8 cellular contexts compared by ENCODE assay signal in genomic region chr18:10032331-10032979, GRCh38.
DNase-seq lines count a peak whose midpoint lies in the region; ATAC-seq and TF ChIP-seq lines count a peak whose summit lies in the region.

No MANE protein-coding gene starts in this region.

- no peaks in the 10 kb centered on the region for H3K27me3 ChIP-seq in HCT116 (ENCODE audit: insufficient read depth, low read length)
- H3K27me3 ChIP-seq in left lung = no peaks in the 10 kb centered on the region

- H3K79me2 ChIP-seq in HCT116 (ENCODE audit: insufficient read depth, low read length) = no peaks in the 10 kb centered on the region

- in situ Hi-C loops in astrocyte of the cerebellum (cut with HindIII; ENCODE audit: low sequenced_read_pairs) = no loop called here

- no peak for ATAC-seq in HCT116
- peak; percentile 34 for ATAC-seq in left lung
- ATAC-seq in stimulated activated effector memory CD8-positive, alpha-beta T cell treated with anti-CD3 and anti-CD28 coated beads, Interleukin-12 subunit alpha, Interleukin-12 subunit beta, amount 100 ng/mL, for 72 hours = peak; percentile 45
- ATAC-seq in left colon = no peak

- H3K4me3 ChIP-seq in HCT116 (replicated peaks in 1 of 2; ENCODE audit: low read depth in 1 of 2, low read length in 2 of 2) (no peak overlapping the region), astrocyte of the cerebellum (ENCODE audit: low read depth, low read length) (no peak overlapping the region), left lung (peak overlapping the region in 1 of 2 donors; percentile 9)

- RAD21 ChIA-PET in HCT116 (lab: Charles Lee; ENCODE audit: low non-redundant PET in 1 of 2, low total read pairs in 2 of 2, uncharacterized antibody in 2 of 2, unreplicated experiment in 2 of 2) = no interaction called here

- peak; percentile 24; the same call in 1 of the 2 replicates for TF ChIP-seq RAD21 in HCT116 (IDR thresholded peaks at IDR 0.05; ENCODE audit: low read depth)

- H3K9me2 ChIP-seq in HCT116 (ENCODE audit: insufficient read depth) = no peaks in the 10 kb centered on the region

- TF ChIP-seq POLR2A in HCT116 (IDR thresholded peaks at IDR 0.05; ENCODE audit: borderline replicate concordance, extremely low read depth, insufficient read depth, insufficient read length) = no peak

- H3K36me3 ChIP-seq in HCT116 (ENCODE audit: control insufficient read depth in 1 of 2, insufficient read depth in 2 of 2, low read length in 2 of 2) = no peaks in the 10 kb centered on the region
- H3K36me3 ChIP-seq in left lung = no peaks in the 10 kb centered on the region

- no peaks in the 10 kb centered on the region for H3K4me1 Mint-ChIP-seq in stimulated activated effector memory CD8-positive, alpha-beta T cell treated with anti-CD3 and anti-CD28 coated beads, Interleukin-12 subunit alpha, Interleukin-12 subunit beta, amount 100 ng/mL, for 72 hours

- no peak overlapping the region for H2AFZ ChIP-seq in HCT116 (ENCODE audit: low read depth, low read length, poor library complexity, severe bottlenecking)

- no peak overlapping the region for H3K4me2 ChIP-seq in HCT116 (ENCODE audit: low read length)

- POLR2A ChIA-PET in HCT116 (lab: Charles Lee) = no interaction called here

- H3K9me3 Mint-ChIP-seq in stimulated activated effector memory CD8-positive, alpha-beta T cell treated with anti-CD3 and anti-CD28 coated beads, Interleukin-12 subunit alpha, Interleukin-12 subunit beta, amount 100 ng/mL, for 72 hours = no peaks in the 10 kb centered on the region

- peaks cover 0 to 9% of the 10 kb centered on the region in 2 experiments; a peak in 2 of 4 replicates for H3K4me1 ChIP-seq in HCT116 (ENCODE audit: control insufficient read depth in 1 of 2, insufficient read depth in 2 of 2, low read length in 2 of 2)
- peaks cover 10 to 14% of the 10 kb centered on the region in 2 donors for H3K4me1 ChIP-seq in left lung

- H3K9me3 ChIP-seq in HCT116 (ENCODE audit: control insufficient read depth in 1 of 2, insufficient read depth in 1 of 2, low read depth in 1 of 2, low read length in 2 of 2) (no peaks in the 10 kb centered on the region), left lung (no peaks in the 10 kb centered on the region)

- TF ChIP-seq CTCF in HCT116 (IDR thresholded peaks at IDR 0.05 in 2 of 3, conservative IDR thresholded peaks at IDR 0.05 in 1 of 3; ENCODE audit: borderline replicate concordance in 1 of 3, insufficient read depth in 1 of 3, low read depth in 2 of 3, low read length in 2 of 3) = no peak
- TF ChIP-seq CTCF in astrocyte of the cerebellum (IDR thresholded peaks at IDR 0.05; ENCODE audit: low read depth, low read length, missing control alignments) = peak; percentile 44
- peak; percentile 23 to 46 for TF ChIP-seq CTCF in left lung (IDR thresholded peaks at IDR 0.05)

- CTCF ChIA-PET in HCT116 (lab: Charles Lee) = no interaction called here

- no peak overlapping the region for H3K27ac Mint-ChIP-seq in stimulated activated effector memory CD8-positive, alpha-beta T cell treated with anti-CD3 and anti-CD28 coated beads, Interleukin-12 subunit alpha, Interleukin-12 subunit beta, amount 100 ng/mL, for 72 hours

- H4K20me1 ChIP-seq in HCT116 (ENCODE audit: insufficient read depth) = no peaks in the 10 kb centered on the region

- H3K9ac ChIP-seq in HCT116 (ENCODE audit: low read length) = no peak overlapping the region

- DNase-seq in HCT116 (ENCODE audit: low read depth, low spot score) = no peak
- DNase-seq in astrocyte of the cerebellum (ENCODE audit: low read depth) = no peak
- peak in 1 of 2 donors; percentile 85 for DNase-seq in left lung
- no peak for DNase-seq in stimulated activated effector memory CD8-positive, alpha-beta T cell treated with anti-CD3 and anti-CD28 coated beads, Interleukin-12 subunit alpha, Interleukin-12 subunit beta, amount 100 ng/mL, for 72 hours (ENCODE audit: low spot score in 2 of 2)
- no peak for DNase-seq in left colon
- no peak for DNase-seq in cerebellar nuclear complex (lab: John Stamatoyannopoulos, UW)
- DNase-seq in A172 (ENCODE audit: low spot score) = no peak
- no peak for DNase-seq in NK-92 treated with Interleukin-12 subunit alpha and Interleukin-12 subunit beta, amount 100 ng/mL, for 24 hours (lab: John Stamatoyannopoulos, UW)

- no peak overlapping the region for H3K4me3 Mint-ChIP-seq in stimulated activated effector memory CD8-positive, alpha-beta T cell treated with anti-CD3 and anti-CD28 coated beads, Interleukin-12 subunit alpha, Interleukin-12 subunit beta, amount 100 ng/mL, for 72 hours

- intact Hi-C loops in HCT116 (cut with micrococcal nuclease) (no loop called here), left lung (cut with DNase I) (no loop called here), left colon (cut with DNase I, micrococcal nuclease) (no loop called here)

- BruUV-seq in HCT116 (replicated peaks; lab: Mats Ljungman, UMichigan) = no TSS peak

- H3K27ac ChIP-seq in HCT116 (ENCODE audit: low read depth, low read length) = no peak overlapping the region
- peak overlapping the region; percentile 39 to 48 for H3K27ac ChIP-seq in left lung

- H3K36me3 Mint-ChIP-seq in stimulated activated effector memory CD8-positive, alpha-beta T cell treated with anti-CD3 and anti-CD28 coated beads, Interleukin-12 subunit alpha, Interleukin-12 subunit beta, amount 100 ng/mL, for 72 hours = no peaks in the 10 kb centered on the region

TF ChIP-seq in HCT116, 20 proteins besides CTCF, POLR2A, EP300 and RAD21 (continues in another document):
- TF ChIP-seq FOSL1 (IDR thresholded peaks at IDR 0.05; ENCODE audit: low read depth) = no peak
- no peak for TF ChIP-seq CBX3 (IDR thresholded peaks at IDR 0.05; ENCODE audit: low read depth)
- no peak for TF ChIP-seq MAX (IDR thresholded peaks at IDR 0.05)
- TF ChIP-seq SIN3A (IDR thresholded peaks at IDR 0.05; ENCODE audit: low read depth) = no peak
- TF ChIP-seq ATF3 (IDR thresholded peaks at IDR 0.05) = no peak
- TF ChIP-seq EZH2phosphoT487 (IDR thresholded peaks at IDR 0.05; ENCODE audit: borderline replicate concordance) = no peak
- TF ChIP-seq ZFX (IDR thresholded peaks at IDR 0.05) = no peak
- TF ChIP-seq EZH2 (IDR thresholded peaks at IDR 0.05) = no peak
- TF ChIP-seq POLR2AphosphoS5 (IDR thresholded peaks at IDR 0.05; ENCODE audit: low read depth, low read length) = no peak
- TF ChIP-seq SP1 (IDR thresholded peaks at IDR 0.05; ENCODE audit: low read depth) = no peak
- TF ChIP-seq TCF7L2 (IDR thresholded peaks at IDR 0.05; ENCODE audit: borderline replicate concordance, extremely low read depth, insufficient read depth, insufficient read length) = no peak
- TF ChIP-seq SRF (IDR thresholded peaks at IDR 0.05; ENCODE audit: low read depth) = no peak
- no peak for TF ChIP-seq YY1 (IDR thresholded peaks at IDR 0.05; ENCODE audit: extremely low read depth, insufficient replicate concordance, low read depth, low read length)
- no peak for TF ChIP-seq JUND (IDR thresholded peaks at IDR 0.05)
- no peak for TF ChIP-seq ZNF274 (IDR thresholded peaks at IDR 0.05; ENCODE audit: low read depth, low read length)
- TF ChIP-seq REST (IDR thresholded peaks at IDR 0.05; ENCODE audit: low read depth) = no peak
- no peak for TF ChIP-seq ELF1 (IDR thresholded peaks at IDR 0.05; ENCODE audit: borderline replicate concordance, low read depth)
- TF ChIP-seq EGR1 (IDR thresholded peaks at IDR 0.05; ENCODE audit: low read depth) = no peak
- no peak for TF ChIP-seq CEBPB (IDR thresholded peaks at IDR 0.05; ENCODE audit: low read depth)

Comparison
In these comparisons a context has a peak if more than half of its experiments do, and no peak if none do; other contexts are left out.
1. ATAC-seq: peak in left lung (single experiment) and stimulated activated effector memory CD8-positive, alpha-beta T cell treated with anti-CD3 and anti-CD28 coated beads, Interleukin-12 subunit alpha, Interleukin-12 subunit beta, amount 100 ng/mL, for 72 hours (single experiment); none in HCT116 (single experiment) and left colon (single experiment).
2. CTCF ChIP-seq: peak in astrocyte of the cerebellum (single experiment) and left lung (2 of 2); none in HCT116 (0 of 3).